ENCODE assay signal across 19 cellular contexts in the genomic region with DNA sequence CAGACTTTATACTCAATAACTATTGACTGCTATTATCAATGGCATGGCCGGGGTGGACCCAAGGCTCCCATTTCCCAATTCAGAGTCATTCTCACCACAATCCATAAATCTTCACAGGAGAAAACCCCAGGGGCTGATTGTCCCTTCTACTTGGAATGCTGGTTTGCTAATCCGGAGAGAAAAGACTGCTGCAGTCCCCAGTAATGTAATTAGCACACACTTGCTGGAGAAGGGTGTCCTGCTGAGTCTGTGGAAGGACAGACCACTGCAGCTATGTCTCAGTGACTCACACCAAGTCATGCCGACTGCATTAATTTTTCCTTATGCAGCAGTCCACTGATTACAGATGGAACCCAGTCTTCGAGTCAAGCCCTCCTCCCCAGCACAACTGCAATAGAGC. TPM values are rescaled to one million over a fixed set of nuclear protein-coding genes. Genes with fewer than 3 reads are reported as not detected.
DNase-seq lines count a peak whose midpoint lies in the region; TF ChIP-seq lines count a peak whose summit lies in the region.
"Had no signal": no experiment of that assay in that cellular context is flagged by ENCODE, and none has a peak within 500 bp of the region (broad histone marks: within the 10 kb centered on the region; RNA-seq: fewer than 3 reads in every experiment).

No MANE protein-coding gene starts in this region.

- no peak for TF ChIP-seq CTCF in BE2C (IDR thresholded peaks at IDR 0.05; ENCODE audit: low read depth, low read length)

- H3K4me3 ChIP-seq in BE2C (ENCODE audit: low read depth, low read length), result no peak overlapping the region
- no peak overlapping the region for H3K4me3 ChIP-seq in effector memory CD4-positive, alpha-beta T cell (ENCODE audit: insufficient read depth, low read depth, low read length, poor library complexity, severe bottlenecking)
- H3K4me3 ChIP-seq: ascending aorta, upper lobe of right lung had no signal

- peaks cover 12% of the 10 kb centered on the region for H3K4me1 ChIP-seq in BE2C
- H3K4me1 ChIP-seq in effector memory CD4-positive, alpha-beta T cell (ENCODE audit: control insufficient read depth, insufficient read depth, low read length, poor library complexity, severe bottlenecking), result no peaks in the 10 kb centered on the region
- H3K4me1 ChIP-seq: ascending aorta, upper lobe of right lung had no signal

- POLR2A ChIA-PET in HEK293T (lab: Yijun Ruan, JAX), result interaction anchor here (2.3 kb wide), 1 partner anchor 10 kb away, joined by 5 read pairs; no protein-coding TSS in a partner anchor

- H3K9me3 ChIP-seq in BE2C, result no peaks in the 10 kb centered on the region
- no peaks in the 10 kb centered on the region for H3K9me3 ChIP-seq in effector memory CD4-positive, alpha-beta T cell (ENCODE audit: control insufficient read depth, low read length)
- H3K9me3 ChIP-seq: ascending aorta, upper lobe of right lung had no signal

- no peaks in the 10 kb centered on the region for H3K27me3 ChIP-seq in BE2C
- H3K27me3 ChIP-seq in effector memory CD4-positive, alpha-beta T cell (replicated peaks; ENCODE audit: control insufficient read depth, insufficient read depth, low read length, poor library complexity, severe bottlenecking), result no peaks in the 10 kb centered on the region
- H3K27me3 ChIP-seq: ascending aorta, upper lobe of right lung had no signal

- CTCF ChIA-PET in HEK293T (lab: Yijun Ruan, JAX), result no interaction called here

- peak; percentile 47 for DNase-seq in BE2C
- DNase-seq in HEK293T (ENCODE audit: extremely low spot score), result peak; percentile 20
- peak; percentile 42 for DNase-seq in amniotic epithelial cell (ENCODE audit: low read depth)
- peak; percentile 60 for DNase-seq in iPS-NIHi7 (ENCODE audit: extremely low spot score)
- DNase-seq in NCI-H1436 treated with DMSO at 0.1 percent for 48 hours (lab: John Stamatoyannopoulos, UW), result no peak
- no peak for DNase-seq in effector memory CD4-positive, alpha-beta T cell
- DNase-seq in NCI-H2227 (lab: John Stamatoyannopoulos, UW; ENCODE audit: unreplicated experiment), result no peak
- no peak for DNase-seq in NCI-H524 (lab: John Stamatoyannopoulos, UW)
- DNase-seq: activated CD8-positive, alpha-beta memory T cell treated with anti-CD3 and anti-CD28 coated beads, Interleukin-2, amount 10 ng/mL, durations not matched to agents 7 days and 5 days; activated gamma-delta T cell treated with Interleukin-2 at 50 U/mL for 16 hours; Calu3; hypothalamus; NCI-H187; NCI-H510A; posterior cingulate gyrus; stimulated activated CD4-positive, alpha-beta T cell treated with anti-CD3 and anti-CD28 coated beads, Interleukin-12 subunit alpha, Interleukin-12 subunit beta, amount 100 ng/mL, for 4 hours; stimulated activated naive CD8-positive, alpha-beta T cell treated with anti-CD3 and anti-CD28 coated beads, Interleukin-15, Interleukin-2, amounts not matched to agents 100 U/mL and 50 U/mL, for 24 hours; upper lobe of right lung had no signal

- H3K27ac ChIP-seq in effector memory CD4-positive, alpha-beta T cell (ENCODE audit: insufficient read depth, low read length, poor library complexity, severe bottlenecking), result no peak overlapping the region
- H3K27ac ChIP-seq: ascending aorta, upper lobe of right lung had no signal

- no peaks in the 10 kb centered on the region for H3K36me3 ChIP-seq in BE2C
- no peaks in the 10 kb centered on the region for H3K36me3 ChIP-seq in effector memory CD4-positive, alpha-beta T cell (ENCODE audit: control insufficient read depth, insufficient read depth, low read length)
- H3K36me3 ChIP-seq: ascending aorta, upper lobe of right lung had no signal

TF ChIP-seq in HEK293T, 16 proteins besides CTCF, POLR2A, EP300 and RAD21:
- no peak for TF ChIP-seq NFRKB (IDR thresholded peaks at IDR 0.05)
- TF ChIP-seq CTBP1 (IDR thresholded peaks at IDR 0.05; ENCODE audit: borderline replicate concordance), result no peak
- no peak for TF ChIP-seq ARNT (IDR thresholded peaks at IDR 0.05)
- no peak for TF ChIP-seq TARDBP (IDR thresholded peaks at IDR 0.05)
- no peak for TF ChIP-seq L3MBTL2 (conservative IDR thresholded peaks at IDR 0.05)
- TF ChIP-seq BHLHE40 (IDR thresholded peaks at IDR 0.05; ENCODE audit: borderline replicate concordance), result no peak
- TF ChIP-seq SUZ12 (IDR thresholded peaks at IDR 0.05), result no peak
- no peak for TF ChIP-seq HDGF (IDR thresholded peaks at IDR 0.05; ENCODE audit: borderline replicate concordance)
- no peak for TF ChIP-seq ELF4 (IDR thresholded peaks at IDR 0.05)

RNA-seq across cellular contexts. Expression of a gene that starts 5.9 kb away (rescaled TPM):
- polyA plus RNA-seq in BE2C (2012; ENCODE audit: insufficient read depth, insufficient read length, low read depth), result 23.4 TPM

Comparison
In these comparisons a context has a peak if more than half of its experiments do, and no peak if none do; other contexts are left out.
1. DNase-seq: peak in BE2C (single experiment), HEK293T (single experiment), amniotic epithelial cell (single experiment) and iPS-NIHi7 (single experiment); none in NCI-H1436 treated with DMSO at 0.1 percent for 48 hours (single experiment), effector memory CD4-positive, alpha-beta T cell (0 of 3), NCI-H2227 (single experiment) and NCI-H524 (0 of 2).